In genomic region chr3:195583831-195584542, GRCh38 we compare ENCODE assay signal across 9 cellular contexts. TPM values are rescaled to one million over a fixed set of nuclear protein-coding genes. Genes with fewer than 3 reads are reported as not detected.
DNase-seq lines count a peak whose midpoint lies in the region; ATAC-seq, FAIRE-seq and TF ChIP-seq lines count a peak whose summit lies in the region.
"Had no signal": no experiment of that assay in that cellular context is flagged by ENCODE, and none has a peak within 500 bp of the region (broad histone marks: within the 10 kb centered on the region; RNA-seq: fewer than 3 reads in every experiment).

Gene APOD (minus strand): TSS chr3:195583940. CDS start chr3:195579461, 4,479 bp downstream.

- H3K27ac ChIP-seq in tibial nerve, result peak within 1 kb of the TSS in 3 of 4 donors; percentile 35 to 81 (median 45)

- H3K4me1 ChIP-seq in tibial nerve, result peaks cover 0 to 36% (median 3%) of the 10 kb centered on the region in 4 donors

- H3K27me3 ChIP-seq in bronchial epithelial cell (ENCODE audit: control insufficient read depth, insufficient read depth, low read length) (no peaks in the 10 kb centered on the region), tibial nerve (no peaks in the 10 kb centered on the region)

- H3K27ac Mint-ChIP-seq in activated naive CD8-positive, alpha-beta T cell treated with anti-CD3 and anti-CD28 coated beads for 36 hours, result no peak within 1 kb of the TSS
- H3K27ac Mint-ChIP-seq: endodermal cell had no signal

- ATAC-seq in HG02610 (IDR thresholded peaks at IDR 0.05; ENCODE audit: unreplicated experiment) (no peak), HG02678 (IDR thresholded peaks at IDR 0.05; ENCODE audit: unreplicated experiment) (no peak)

- peaks cover 2% of the 10 kb centered on the region for H3K36me3 Mint-ChIP-seq in activated naive CD8-positive, alpha-beta T cell treated with anti-CD3 and anti-CD28 coated beads for 36 hours

- H3K4me3 ChIP-seq in bronchial epithelial cell (ENCODE audit: low read depth, low read length), result no peak within 1 kb of the TSS
- H3K4me3 ChIP-seq in lower leg skin (ENCODE audit: low read depth, poor library complexity, severe bottlenecking), result peak within 1 kb of the TSS; percentile 25
- H3K4me3 ChIP-seq in tibial nerve, result peak within 1 kb of the TSS; percentile 18 to 56 (median 26)

- 29 to 35% methylated on average over 16 of the region's 16 CpGs for WGBS in lower leg skin, 2 donors
- WGBS in tibial nerve, 2 donors, result 13 to 14% methylated on average over 16 of the region's 16 CpGs

- H3K9me3 ChIP-seq in tibial nerve, result no peaks in the 10 kb centered on the region

- TF ChIP-seq CTCF in bronchial epithelial cell (IDR thresholded peaks at IDR 0.05; ENCODE audit: insufficient read depth, low read length, severe bottlenecking) (no peak), lower leg skin (IDR thresholded peaks at IDR 0.05) (no peak), tibial nerve (IDR thresholded peaks at IDR 0.05) (no peak)

- no peak for FAIRE-seq in bronchial epithelial cell (lab: Jason Lieb, UNC)

- no peaks in the 10 kb centered on the region for H3K9me3 Mint-ChIP-seq in activated naive CD8-positive, alpha-beta T cell treated with anti-CD3 and anti-CD28 coated beads for 36 hours
- H3K9me3 Mint-ChIP-seq: endodermal cell had no signal

- no peak within 1 kb of the TSS for H3K4me3 Mint-ChIP-seq in activated naive CD8-positive, alpha-beta T cell treated with anti-CD3 and anti-CD28 coated beads for 36 hours
- H3K4me3 Mint-ChIP-seq: endodermal cell had no signal

- H3K36me3 ChIP-seq in bronchial epithelial cell (ENCODE audit: control insufficient read depth, insufficient read depth, low read length) (no peaks in the 10 kb centered on the region), tibial nerve (peaks cover 0 to 27% (median 0%) of the 10 kb centered on the region in 3 donors)

- H3K27me3 Mint-ChIP-seq in activated naive CD8-positive, alpha-beta T cell treated with anti-CD3 and anti-CD28 coated beads for 36 hours, result peaks cover 6% of the 10 kb centered on the region

- DNase-seq in NCI-H1694 treated with DMSO at 0.1 percent for 48 hours (lab: John Stamatoyannopoulos, UW) (peak; percentile 6), NCI-H1694 (lab: John Stamatoyannopoulos, UW) (no peak), bronchial epithelial cell (ENCODE audit: low read depth) (peak; percentile 77), lower leg skin (ENCODE audit: low spot score in 2 of 2) (peak; percentile 87 to 93), tibial nerve (ENCODE audit: low spot score in 2 of 2) (peak; percentile 88)
- DNase-seq in activated naive CD8-positive, alpha-beta T cell treated with anti-CD3 and anti-CD28 coated beads for 36 hours, result no peak
- DNase-seq: endodermal cell had no signal

- peaks cover 14% of the 10 kb centered on the region for H3K4me1 Mint-ChIP-seq in activated naive CD8-positive, alpha-beta T cell treated with anti-CD3 and anti-CD28 coated beads for 36 hours

- TF ChIP-seq EP300 in tibial nerve (IDR thresholded peaks at IDR 0.05), result peak in 1 of 2 donors; percentile 50

- no peak for TF ChIP-seq POLR2A in lower leg skin (IDR thresholded peaks at IDR 0.05)
- TF ChIP-seq POLR2A in tibial nerve (IDR thresholded peaks at IDR 0.05), result peak in 1 of 2 donors; percentile 32

- intact Hi-C loops in lower leg skin (cut with DNase I; ENCODE audit: low total_unique reads), result no loop called here

RNA-seq across cellular contexts. Expression of gene APOD, which starts in this region (rescaled TPM):
- 0.77 and 3.9 TPM in 2 replicates for total RNA-seq in bronchial epithelial cell
- total RNA-seq in lower leg skin, result 100 to 1,000 TPM; 201 to 766 (median 373) TPM
- 1,000 to 10,000 TPM; 1,911 to 7,779 (median 5,257) TPM for total RNA-seq in tibial nerve
- total RNA-seq in activated naive CD8-positive, alpha-beta T cell treated with anti-CD3 and anti-CD28 coated beads for 36 hours, result not detected
- total RNA-seq: endodermal cell had no signal

Comparison
In these comparisons a context has a peak if more than half of its experiments do, and no peak if none do; other contexts are left out.
1. RNA of gene APOD (total RNA-seq): 1,911 to 7,779 TPM in tibial nerve and 201 to 766 TPM in lower leg skin; 0.77 to 3.9 TPM in bronchial epithelial cell and not detected in activated naive CD8-positive, alpha-beta T cell treated with anti-CD3 and anti-CD28 coated beads for 36 hours; every median in the first group is over 10 times any median in the second.
2. DNase-seq: peak in NCI-H1694 treated with DMSO at 0.1 percent for 48 hours (single experiment), bronchial epithelial cell (single experiment), lower leg skin (2 of 2) and tibial nerve (2 of 2); none in NCI-H1694 (single experiment) and activated naive CD8-positive, alpha-beta T cell treated with anti-CD3 and anti-CD28 coated beads for 36 hours (single experiment).